Comparison of ENCODE assay signal across 7 cellular contexts in the genomic region with DNA sequence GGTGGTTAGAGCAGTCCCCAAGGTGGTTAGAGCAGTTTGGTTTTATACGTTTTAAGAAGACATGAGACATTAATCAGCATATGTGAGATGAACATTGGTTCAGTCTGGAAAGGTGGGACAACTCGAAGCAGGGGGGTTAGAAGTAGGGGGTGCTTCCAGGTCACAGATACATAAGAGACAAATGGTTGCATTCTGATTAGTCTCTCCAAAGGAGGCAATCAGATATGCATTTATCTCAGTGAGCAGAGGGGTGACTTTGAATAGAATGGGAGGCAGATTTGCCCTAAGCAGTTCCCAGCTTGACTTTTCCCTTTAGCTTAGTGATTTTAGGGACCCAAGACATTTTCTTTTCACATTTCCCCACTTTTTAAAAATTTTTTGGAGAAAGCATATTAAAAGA. TPM values are rescaled to one million over a fixed set of nuclear protein-coding genes. Genes with fewer than 3 reads are reported as not detected.
"Had no signal": no experiment of that assay in that cellular context is flagged by ENCODE, and none has a peak within 500 bp of the region (broad histone marks: within the 10 kb centered on the region; RNA-seq: fewer than 3 reads in every experiment).

No MANE protein-coding gene starts in this region.

RNA-seq across cellular contexts. Expression of a gene that starts 4.8 kb away (rescaled TPM):
- total RNA-seq: GM23248 had no signal

RNA-seq across cellular contexts. Expression of a gene that starts 39.4 kb away (rescaled TPM):
- total RNA-seq: GM23248, GM23338, H1, H4, H7, H9, HFFc6 had no signal
- polyA plus RNA-seq: GM23248, GM23338, H1 had no signal
